In the genomic region with DNA sequence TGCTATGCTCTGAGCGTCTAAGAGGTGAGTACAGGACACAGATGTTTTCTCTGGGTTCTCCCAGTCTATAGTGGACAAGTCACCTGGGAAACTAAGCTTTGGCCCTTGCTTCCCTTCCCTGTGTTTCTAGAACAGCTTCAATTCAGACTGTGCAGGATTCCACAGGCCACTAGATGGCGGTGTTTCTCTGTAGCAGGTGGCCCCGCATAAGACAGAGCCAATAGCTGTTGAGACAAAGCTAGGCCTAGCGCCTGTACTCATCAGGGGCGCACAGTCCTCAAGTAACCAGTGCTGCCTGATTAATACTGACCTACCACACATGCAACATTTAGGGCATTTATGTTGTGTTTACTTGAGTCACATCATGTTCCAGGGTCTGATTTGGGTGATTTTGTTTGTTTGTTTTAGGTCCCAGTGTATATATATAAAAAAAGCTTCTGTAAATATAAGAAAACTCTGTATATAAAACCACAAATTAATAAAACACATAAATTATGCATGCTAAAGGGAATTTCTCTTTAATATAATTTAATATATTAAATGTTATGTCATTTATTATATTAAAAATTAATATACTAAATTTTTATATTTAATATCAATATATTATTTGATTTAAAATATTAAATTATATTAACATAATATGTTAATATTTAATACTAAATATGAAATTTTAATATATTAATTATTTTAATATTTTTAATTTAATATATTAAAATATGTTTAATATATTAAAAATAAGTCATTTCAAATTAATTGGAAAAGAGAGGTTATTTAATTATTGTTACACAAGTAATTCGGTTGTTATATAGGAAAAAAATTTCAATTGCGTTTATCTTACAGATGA, we compare ENCODE assay signal across 9 cellular contexts.
DNase-seq lines count a peak whose midpoint lies in the region; ATAC-seq and TF ChIP-seq lines count a peak whose summit lies in the region.
"Had no signal": no experiment of that assay in that cellular context is flagged by ENCODE, and none has a peak within 500 bp of the region (broad histone marks: within the 10 kb centered on the region; RNA-seq: fewer than 3 reads in every experiment).

No MANE protein-coding gene starts in this region.

- H3K4me3 ChIP-seq in kidney epithelial cell (ENCODE audit: low read depth, low read length): no peak overlapping the region

- ATAC-seq in GM19328 (IDR thresholded peaks at IDR 0.05; ENCODE audit: unreplicated experiment): peak; percentile 100
- peak; percentile 98 for ATAC-seq in HG03378 (IDR thresholded peaks at IDR 0.05; ENCODE audit: unreplicated experiment)
- peak; percentile 95 for ATAC-seq in activated B cell treated with CpG ODN at 0.5 μM for 24 hours (ENCODE audit: low read depth)

- H3K9me3 Mint-ChIP-seq in activated B cell treated with CpG ODN at 0.5 μM for 24 hours: no peaks in the 10 kb centered on the region

- CTCF ChIA-PET in activated B cell treated with CpG ODN at 0.5 μM for 24 hours (lab: Charles Lee): interaction anchor here (0.6 to 4.1 kb wide), 33 partner anchors 9 to 1753 kb away, joined by 3 to 59 read pairs (median 5); no protein-coding TSS in a partner anchor

- H3K27me3 ChIP-seq in kidney epithelial cell (ENCODE audit: control insufficient read depth, insufficient read depth, low read length): no peaks in the 10 kb centered on the region

- H3K4me1 Mint-ChIP-seq in activated B cell treated with CpG ODN at 0.5 μM for 24 hours: no peaks in the 10 kb centered on the region

- DNase-seq in NCI-H446 (lab: John Stamatoyannopoulos, UW): peak; percentile 84 to 93
- DNase-seq in activated B cell treated with CpG ODN at 0.5 μM for 24 hours: peak; percentile 44
- DNase-seq in caudate nucleus (lab: John Stamatoyannopoulos, UW): peak; percentile 10 to 96 (median 74)
- DNase-seq in kidney epithelial cell (ENCODE audit: low read depth): peak; percentile 54
- peak; percentile 58 for DNase-seq in stimulated activated CD4-positive, alpha-beta T cell treated with anti-CD3 and anti-CD28 coated beads, Interleukin-2, amount 100 ng/mL, for 4 hours (ENCODE audit: low read depth)

- POLR2A ChIA-PET in activated B cell treated with CpG ODN at 0.5 μM for 24 hours (lab: Charles Lee): no interaction called here

- TF ChIP-seq CTCF in C4-2B (conservative IDR thresholded peaks at IDR 0.05): peak; percentile 96
- TF ChIP-seq CTCF in activated B cell treated with CpG ODN at 0.5 μM for 24 hours (IDR thresholded peaks at IDR 0.05): peak; percentile 88
- TF ChIP-seq CTCF in kidney epithelial cell (IDR thresholded peaks at IDR 0.05; ENCODE audit: insufficient read depth, low read length, poor library complexity, severe bottlenecking): peak; percentile 95

- no peaks in the 10 kb centered on the region for H3K36me3 Mint-ChIP-seq in activated B cell treated with CpG ODN at 0.5 μM for 24 hours (ENCODE audit: low read depth)
- H3K36me3 Mint-ChIP-seq: IgD-negative memory B cell had no signal

- intact Hi-C loops in activated B cell treated with CpG ODN at 0.5 μM for 24 hours (cut with micrococcal nuclease): loop anchor here (1.0 kb wide), 7 partner anchors 109 to 1105 kb away; no protein-coding TSS in a partner anchor

- H3K4me3 Mint-ChIP-seq in activated B cell treated with CpG ODN at 0.5 μM for 24 hours: no peak overlapping the region
- H3K4me3 Mint-ChIP-seq: IgD-negative memory B cell had no signal

- no peak overlapping the region for H3K27ac Mint-ChIP-seq in activated B cell treated with CpG ODN at 0.5 μM for 24 hours

- H3K27ac ChIP-seq in C4-2B (no peak overlapping the region), caudate nucleus (ENCODE audit: low read depth, low read length) (no peak overlapping the region)

- no peaks in the 10 kb centered on the region for H3K36me3 ChIP-seq in kidney epithelial cell (ENCODE audit: control insufficient read depth, insufficient read depth, low read length)

- H3K27me3 Mint-ChIP-seq in activated B cell treated with CpG ODN at 0.5 μM for 24 hours: peaks cover 51% of the 10 kb centered on the region
